ENCODE assay signal across 1 cellular context in genomic region chr19:43618921-43619261, GRCh38.
TF ChIP-seq lines count a peak whose summit lies in the region.

No MANE protein-coding gene starts in this region.

TF ChIP-seq in K562, 482 proteins besides CTCF, POLR2A, EP300 and RAD21 (continued from another document and continues in another):
- TF ChIP-seq PRDM10 (IDR thresholded peaks at IDR 0.05; ENCODE audit: partially characterized antibody) (no peak), NFRKB (IDR thresholded peaks at IDR 0.05; ENCODE audit: low read depth) (peak; percentile 33), RBBP5 (IDR thresholded peaks at IDR 0.05; ENCODE audit: borderline replicate concordance, insufficient read depth, low read length, poor library complexity, severe bottlenecking) (no peak), YY1 (IDR thresholded peaks at IDR 0.05; ENCODE audit: borderline replicate concordance in 1 of 3, control insufficient read depth in 1 of 3, extremely low read depth in 1 of 3, insufficient read depth in 3 of 3, insufficient read length in 1 of 3, insufficient replicate concordance in 2 of 3, low read depth in 1 of 3, low read length in 2 of 3) (peak in 1 of 3 experiments; percentile 33), CEBPB (tag; IDR thresholded peaks at IDR 0.05) (no peak), ARNT (IDR thresholded peaks at IDR 0.05) (peak in 1 of 2 experiments; percentile 93; a peak in 2 of 4 replicates), ARID1B (IDR thresholded peaks at IDR 0.05) (peak; percentile 18; the same call in 1 of the 2 replicates), ZFPM2 (CRISPR knock-in tag; IDR thresholded peaks at IDR 0.05) (no peak), PRPF4 (IDR thresholded peaks at IDR 0.05; ENCODE audit: insufficient read depth, low read depth, low read length, poor library complexity, severe bottlenecking) (no peak), CREM (IDR thresholded peaks at IDR 0.05; ENCODE audit: low read depth) (no peak), ZFP1 (CRISPR knock-in tag; IDR thresholded peaks at IDR 0.05) (no peak), ATF7 (IDR thresholded peaks at IDR 0.05) (no peak), SRSF9 (IDR thresholded peaks at IDR 0.05; ENCODE audit: borderline replicate concordance, low read depth, low read length) (no peak), TBP (optimal IDR thresholded peaks at IDR 0.05; ENCODE audit: low read depth, low read length) (no peak), L3MBTL2 (IDR thresholded peaks at IDR 0.05) (no peak), PHF20 (IDR thresholded peaks at IDR 0.05; ENCODE audit: partially characterized antibody) (no peak), HMGXB4 (CRISPR knock-in tag; IDR thresholded peaks at IDR 0.05) (no peak), CBX3 (IDR thresholded peaks at IDR 0.05; ENCODE audit: borderline replicate concordance in 1 of 2, low read length in 2 of 2) (no peak), ZKSCAN1 (IDR thresholded peaks at IDR 0.05; ENCODE audit: low read depth, low read length) (no peak), ILF3 (IDR thresholded peaks at IDR 0.05; ENCODE audit: borderline replicate concordance) (no peak), MECOM (CRISPR knock-in tag; IDR thresholded peaks at IDR 0.05) (no peak), NR3C1 (CRISPR knock-in tag; IDR thresholded peaks at IDR 0.05) (no peak), NKRF (IDR thresholded peaks at IDR 0.05; ENCODE audit: borderline replicate concordance) (peak; percentile 50; the same call in 1 of the 2 replicates), MLX (CRISPR knock-in tag; conservative IDR thresholded peaks at IDR 0.05) (no peak), ZNF184 (CRISPR knock-in tag; IDR thresholded peaks at IDR 0.05) (no peak), GABPB1 (CRISPR knock-in tag; IDR thresholded peaks at IDR 0.05) (no peak), ZNF197 (CRISPR knock-in tag; IDR thresholded peaks at IDR 0.05; ENCODE audit: low read depth) (no peak), ZBTB17 (CRISPR knock-in tag; IDR thresholded peaks at IDR 0.05) (peak; percentile 47; the same call in 1 of the 2 replicates), HCFC1 (IDR thresholded peaks at IDR 0.05; ENCODE audit: low read depth, low read length) (no peak), ETS2 (tag; IDR thresholded peaks at IDR 0.05; ENCODE audit: borderline replicate concordance, poor library complexity, severe bottlenecking) (no peak), RFX5 (IDR thresholded peaks at IDR 0.05; ENCODE audit: low read depth, low read length) (no peak), POLR2H (tag; IDR thresholded peaks at IDR 0.05; ENCODE audit: low read depth) (no peak), PCBP2 (IDR thresholded peaks at IDR 0.05; ENCODE audit: low read depth, low read length, poor library complexity, severe bottlenecking) (no peak), ZFP30 (CRISPR knock-in tag; IDR thresholded peaks at IDR 0.05; ENCODE audit: borderline replicate concordance) (no peak), CREB1 (IDR thresholded peaks at IDR 0.05) (no peak), CREB1 (CRISPR knock-in tag; IDR thresholded peaks at IDR 0.05) (no peak), HMG20B (CRISPR knock-in tag; IDR thresholded peaks at IDR 0.05) (no peak), TFAP4 (CRISPR knock-in tag; IDR thresholded peaks at IDR 0.05; ENCODE audit: borderline replicate concordance) (no peak), RNF219 (CRISPR knock-in tag; IDR thresholded peaks at IDR 0.05) (no peak), RREB1 (CRISPR knock-in tag; IDR thresholded peaks at IDR 0.05) (no peak), DMBX1 (CRISPR knock-in tag; IDR thresholded peaks at IDR 0.05; ENCODE audit: borderline replicate concordance) (peak; percentile 42), SAP30 (IDR thresholded peaks at IDR 0.05; ENCODE audit: borderline replicate concordance, insufficient read depth, low read depth, low read length, poor library complexity, severe bottlenecking) (peak; percentile 50), CTCFL (IDR thresholded peaks at IDR 0.05; ENCODE audit: borderline replicate concordance, insufficient read depth, low read depth, low read length, poor library complexity, severe bottlenecking) (no peak), ZNF644 (tag; IDR thresholded peaks at IDR 0.05; ENCODE audit: low read depth) (0 out of 2 replicates have a peak, but pooled peaks have one; percentile 27), ZNF584 (CRISPR knock-in tag; IDR thresholded peaks at IDR 0.05; ENCODE audit: low read depth) (no peak), E2F3 (CRISPR knock-in tag; IDR thresholded peaks at IDR 0.05) (peak; percentile 62; the same call in 1 of the 2 replicates), CHD1 (IDR thresholded peaks at IDR 0.05; ENCODE audit: low read length) (peak; percentile 35), SMARCA4 (IDR thresholded peaks at IDR 0.05) (peak; percentile 34; the same call in 1 of the 2 replicates)
